In genomic region chr7:149460493-149461330, GRCh38 we compare ENCODE assay signal across 8 cellular contexts. TPM values are rescaled to one million over a fixed set of nuclear protein-coding genes. Genes with fewer than 3 reads are reported as not detected.
DNase-seq lines count a peak whose midpoint lies in the region; ATAC-seq and TF ChIP-seq lines count a peak whose summit lies in the region.

Gene ZNF777, minus strand, starts transcription at chr7:149461062. Its CDS starts 5,040 bp downstream, at chr7:149456022.

- peak within 1 kb of the TSS; percentile 49 for H3K4me3 ChIP-seq in ectodermal cell (ENCODE audit: insufficient read depth, low read depth, low read length)

- CTCF ChIA-PET in activated CD4-positive, alpha-beta memory T cell treated with anti-CD3 and anti-CD28 coated beads for 36 hours (lab: Charles Lee): interaction anchor here (0.7 to 2.2 kb wide), 15 partner anchors 13 to 265 kb away, joined by 3 to 21 read pairs (median 5); partner anchors contain the start of genes ZNF282 and ZNF783

- H3K4me3 Mint-ChIP-seq in activated CD4-positive, alpha-beta memory T cell treated with anti-CD3 and anti-CD28 coated beads for 36 hours: peak within 1 kb of the TSS; percentile 82

- intact Hi-C loops in activated CD4-positive, alpha-beta memory T cell treated with anti-CD3 and anti-CD28 coated beads for 36 hours (cut with micrococcal nuclease): loop anchor here (1.0 kb wide), 3 partner anchors 37 to 164 kb away; partner anchors contain the start of gene ZNF746

- no peaks in the 10 kb centered on the region for H3K9me3 ChIP-seq in ectodermal cell (ENCODE audit: control insufficient read depth, low read length)

- H3K4me1 Mint-ChIP-seq in activated CD4-positive, alpha-beta memory T cell treated with anti-CD3 and anti-CD28 coated beads for 36 hours (ENCODE audit: low read depth): peaks cover 19% of the 10 kb centered on the region

- peaks cover 2% of the 10 kb centered on the region for H3K27me3 Mint-ChIP-seq in activated CD4-positive, alpha-beta memory T cell treated with anti-CD3 and anti-CD28 coated beads for 36 hours

- H3K9me3 Mint-ChIP-seq in activated CD4-positive, alpha-beta memory T cell treated with anti-CD3 and anti-CD28 coated beads for 36 hours: no peaks in the 10 kb centered on the region

- H3K27ac Mint-ChIP-seq in activated CD4-positive, alpha-beta memory T cell treated with anti-CD3 and anti-CD28 coated beads for 36 hours: peak within 1 kb of the TSS; percentile 44

- H3K27ac ChIP-seq in C4-2B (peak within 1 kb of the TSS; percentile 56), ectodermal cell (ENCODE audit: insufficient read depth, low read depth, low read length, poor library complexity, severe bottlenecking) (peak within 1 kb of the TSS; percentile 55)

- TF ChIP-seq CTCF in C4-2B (conservative IDR thresholded peaks at IDR 0.05): peak; percentile 79

- H3K27me3 ChIP-seq in ectodermal cell (ENCODE audit: control insufficient read depth, insufficient read depth, low read length, poor library complexity, severe bottlenecking): peaks cover 27% of the 10 kb centered on the region

- DNase-seq in GM19238 (ENCODE audit: insufficient read length, low spot score) (peak; percentile 94), NCI-H69 (lab: John Stamatoyannopoulos, UW) (peak; percentile 89), lung microvascular endothelial cell (ENCODE audit: low read depth in 2 of 2) (peak; percentile 86 to 90)
- peak; percentile 88 for DNase-seq in activated CD4-positive, alpha-beta memory T cell treated with anti-CD3 and anti-CD28 coated beads for 36 hours
- DNase-seq in stimulated activated CD4-positive, alpha-beta T cell treated with anti-CD3 and anti-CD28 coated beads, TNF-alpha, amount 100 ng/mL, for 48 hours (ENCODE audit: low read depth in 3 of 3): peak; percentile 62 to 70 (median 67)

- POLR2A ChIA-PET in activated CD4-positive, alpha-beta memory T cell treated with anti-CD3 and anti-CD28 coated beads for 36 hours (lab: Charles Lee): interaction anchor here (0.6 to 1.3 kb wide), 5 partner anchors 19 to 322 kb away, joined by 3 to 5 read pairs (median 4); partner anchors contain the start of gene ZNF783

- no peaks in the 10 kb centered on the region for H3K36me3 Mint-ChIP-seq in activated CD4-positive, alpha-beta memory T cell treated with anti-CD3 and anti-CD28 coated beads for 36 hours

- peaks cover 18% of the 10 kb centered on the region for H3K4me1 ChIP-seq in ectodermal cell (ENCODE audit: control insufficient read depth, insufficient read depth, low read length)

- peak; percentile 95 for ATAC-seq in HG03439 (IDR thresholded peaks at IDR 0.05; ENCODE audit: unreplicated experiment)

- H3K36me3 ChIP-seq in ectodermal cell (ENCODE audit: control insufficient read depth, insufficient read depth, low read length): peaks cover 1% of the 10 kb centered on the region

- whole genome bisulfite sequencing in ectodermal cell, 2 experiments: 0 to 1% methylated on average over 64 of the region's 64 CpGs

RNA-seq across cellular contexts. Expression of gene ZNF777, which starts in this region (rescaled TPM):
- 10 to 100 TPM; 10.1 to 11.4 TPM for total RNA-seq in activated CD4-positive, alpha-beta memory T cell treated with anti-CD3 and anti-CD28 coated beads for 36 hours
- polyA plus RNA-seq in ectodermal cell (2013, experiment 1 of 4): 20.7 TPM
- polyA plus RNA-seq in ectodermal cell (2013, experiment 2 of 4): 22.2 TPM
- polyA plus RNA-seq in ectodermal cell (2013, experiment 3 of 4): 15.9 TPM
- 17.9 TPM for polyA plus RNA-seq in ectodermal cell (2013, experiment 4 of 4)
- total RNA-seq in lung microvascular endothelial cell: 2.4 and 2.6 TPM in 2 replicates

Comparison
In these comparisons a context has a peak if more than half of its experiments do, and no peak if none do; other contexts are left out.
1. Peak in every context shown above with its lines: DNase-seq, ATAC-seq, H3K4me3 ChIP-seq and H3K27ac ChIP-seq.